8 cellular contexts compared by ENCODE assay signal in genomic region chr1:40710581-40711315, GRCh38. TPM values are rescaled to one million over a fixed set of nuclear protein-coding genes. Genes with fewer than 3 reads are reported as not detected.
A peak's percentile ranks its signal among the peaks of the same experiment; 100 is the strongest.
DNase-seq lines count a peak whose midpoint lies in the region; ATAC-seq lines count a peak whose summit lies in the region.

No MANE protein-coding gene starts in this region.

- peak overlapping the region; percentile 87 for H3K4me3 Mint-ChIP-seq in activated T-helper 17 cell treated with anti-CD3 and anti-CD28 coated beads, Interleukin-2, amount 50 U/mL, for 72 hours

- H3K9me3 ChIP-seq in iPS DF 6.9 (ENCODE audit: control insufficient read depth, insufficient read depth, low read length) (no peaks in the 10 kb centered on the region), skeletal muscle satellite cell (replicated peaks; ENCODE audit: low read length) (no peaks in the 10 kb centered on the region)

- H3K4me1 Mint-ChIP-seq in activated T-helper 17 cell treated with anti-CD3 and anti-CD28 coated beads, Interleukin-2, amount 50 U/mL, for 72 hours, result peaks cover 30% of the 10 kb centered on the region

- H3K9me3 Mint-ChIP-seq in activated T-helper 17 cell treated with anti-CD3 and anti-CD28 coated beads, Interleukin-2, amount 50 U/mL, for 72 hours, result no peaks in the 10 kb centered on the region

- no peaks in the 10 kb centered on the region for H3K27me3 Mint-ChIP-seq in activated T-helper 17 cell treated with anti-CD3 and anti-CD28 coated beads, Interleukin-2, amount 50 U/mL, for 72 hours

- H3K4me1 ChIP-seq in iPS DF 6.9 (ENCODE audit: control insufficient read depth, insufficient read depth, low read length), result peaks cover 4% of the 10 kb centered on the region; the same call in 1 of the 2 replicates
- H3K4me1 ChIP-seq in skeletal muscle satellite cell (ENCODE audit: control insufficient read depth, insufficient read depth, low read length), result peaks cover 38% of the 10 kb centered on the region

- H3K4me2 ChIP-seq in skeletal muscle satellite cell (ENCODE audit: low read length), result peak overlapping the region; percentile 80

- DNase-seq in H7, result no peak
- DNase-seq in iPS DF 6.9 (ENCODE audit: low read depth, low spot score), result no peak
- no peak for DNase-seq in NCI-H1930 (lab: John Stamatoyannopoulos, UW)
- DNase-seq in glomerular visceral epithelial cell (ENCODE audit: extremely low spot score), result no peak
- no peak for DNase-seq in sciatic nerve (ENCODE audit: low spot score)

- H3K36me3 Mint-ChIP-seq in activated T-helper 17 cell treated with anti-CD3 and anti-CD28 coated beads, Interleukin-2, amount 50 U/mL, for 72 hours (ENCODE audit: low read depth), result peaks cover 17% of the 10 kb centered on the region

- H3K9ac ChIP-seq in skeletal muscle satellite cell (ENCODE audit: low read depth, low read length), result peak overlapping the region; percentile 46

- H3K27ac Mint-ChIP-seq in activated T-helper 17 cell treated with anti-CD3 and anti-CD28 coated beads, Interleukin-2, amount 50 U/mL, for 72 hours, result peak overlapping the region; percentile 81

- H3K27ac ChIP-seq in iPS DF 6.9 (ENCODE audit: low read length), result no peak overlapping the region

- no CpG with 5 or more reads among the region's 7 CpGs for WGBS in iPS DF 6.9 (ENCODE audit: insufficient coverage, insufficient read length)

- ATAC-seq in activated T-helper 17 cell treated with anti-CD3 and anti-CD28 coated beads, Interleukin-2, amount 50 U/mL, for 72 hours (replicated peaks), result no peak
- no peak for ATAC-seq in HG02642 (IDR thresholded peaks at IDR 0.05; ENCODE audit: poor library complexity, unreplicated experiment)
- ATAC-seq in sciatic nerve, result no peak

- H3K27me3 ChIP-seq in H7 (ENCODE audit: control insufficient read depth, insufficient read depth, low read length) (no peaks in the 10 kb centered on the region), iPS DF 6.9 (ENCODE audit: control insufficient read depth, insufficient read depth, low read length) (no peaks in the 10 kb centered on the region), skeletal muscle satellite cell (ENCODE audit: control insufficient read depth, insufficient read depth, low read length) (no peaks in the 10 kb centered on the region)

- intact Hi-C loops in sciatic nerve (cut with DNase I), result no loop called here

- peaks cover 3% of the 10 kb centered on the region; the same call in 1 of the 2 replicates for H3K36me3 ChIP-seq in H7 (replicated peaks; ENCODE audit: control insufficient read depth, insufficient read depth, low read length)
- H3K36me3 ChIP-seq in iPS DF 6.9 (ENCODE audit: control insufficient read depth, insufficient read depth, low read length), result no peaks in the 10 kb centered on the region
- H3K36me3 ChIP-seq in skeletal muscle satellite cell (ENCODE audit: insufficient read depth, low read length), result no peaks in the 10 kb centered on the region

- peak overlapping the region; percentile 67; the same call in 1 of the 2 replicates for H3K4me3 ChIP-seq in H7 (ENCODE audit: insufficient read depth, low read depth, low read length)
- H3K4me3 ChIP-seq in iPS DF 6.9 (ENCODE audit: low read length), result peak overlapping the region; percentile 8; the same call in 1 of the 2 replicates
- peak overlapping the region; percentile 73 for H3K4me3 ChIP-seq in skeletal muscle satellite cell (ENCODE audit: low read length)

RNA-seq across cellular contexts. Expression of gene NFYC, which starts 19.2 kb away (rescaled TPM):
- 43.3 and 51.0 TPM in 2 replicates for total RNA-seq in H7 (2014; rRNA removed; shearing (Covaris generic))
- total RNA-seq in activated T-helper 17 cell treated with anti-CD3 and anti-CD28 coated beads, Interleukin-2, amount 50 U/mL, for 72 hours, result 10 to 100 TPM; 61.2 to 65.2 TPM
- 17.9 and 18.5 TPM in 2 replicates for total RNA-seq in skeletal muscle satellite cell (2012; rRNA removed)
- 46.7 TPM for total RNA-seq in sciatic nerve

RNA-seq across cellular contexts. Expression of gene RIMS3, which starts 45.3 kb away (rescaled TPM):
- total RNA-seq in H7 (2014; rRNA removed; shearing (Covaris generic)), result 20.0 and 20.7 TPM in 2 replicates
- total RNA-seq in activated T-helper 17 cell treated with anti-CD3 and anti-CD28 coated beads, Interleukin-2, amount 50 U/mL, for 72 hours, result 1 to 10 TPM; 3.0 to 4.2 TPM
- total RNA-seq in skeletal muscle satellite cell (2012; rRNA removed), result under 0.01 and 0.22 TPM in 2 replicates
- 8.7 TPM for total RNA-seq in sciatic nerve

Comparison
In these comparisons a context has a peak if more than half of its experiments do, and no peak if none do; other contexts are left out.
1. H3K4me3 ChIP-seq: peak in every context shown above with its lines; median percentile 73 in skeletal muscle satellite cell; 67 in H7; 8 in iPS DF 6.9.